33 cellular contexts compared by ENCODE assay signal in genomic region chr2:155840661-155841060, GRCh38.
"Had no signal": no experiment of that assay in that cellular context is flagged by ENCODE, and none has a peak within 500 bp of the region (broad histone marks: within the 10 kb centered on the region; RNA-seq: fewer than 3 reads in every experiment).

No MANE protein-coding gene starts in this region.

- H3K36me3 Mint-ChIP-seq: activated CD4-positive, alpha-beta memory T cell treated with anti-CD3 and anti-CD28 coated beads for 36 hours; activated CD8-positive, alpha-beta memory T cell treated with anti-CD3 and anti-CD28 coated beads, Interleukin-2, amount 10 ng/mL, durations not matched to agents 7 days and 5 days; activated naive CD4-positive, alpha-beta T cell treated with anti-CD3 and anti-CD28 coated beads, Interleukin-2, amount 10 ng/mL, durations not matched to agents 7 days and 5 days; activated naive CD4-positive, alpha-beta T cell treated with anti-CD3 and anti-CD28 coated beads, Interleukin-2, amount 50 U/mL, for 72 hours; activated naive CD8-positive, alpha-beta T cell treated with anti-CD3 and anti-CD28 coated beads, Interleukin-2, amount 10 ng/mL, durations not matched to agents 7 days and 5 days had no signal

- H3K9me3 Mint-ChIP-seq: activated CD4-positive, alpha-beta memory T cell treated with anti-CD3 and anti-CD28 coated beads for 36 hours; activated CD4-positive, alpha-beta T cell treated with anti-CD3 and anti-CD28 coated beads, Interleukin-2, amount 10 ng/mL, durations not matched to agents 24 days and 14 days; activated naive CD4-positive, alpha-beta T cell treated with anti-CD3 and anti-CD28 coated beads, Interleukin-2, amount 10 ng/mL, durations not matched to agents 7 days and 5 days; activated naive CD4-positive, alpha-beta T cell treated with anti-CD3 and anti-CD28 coated beads, Interleukin-2, amount 50 U/mL, for 72 hours; activated naive CD8-positive, alpha-beta T cell treated with anti-CD3 and anti-CD28 coated beads, Interleukin-2, amount 10 ng/mL, durations not matched to agents 7 days and 5 days; activated T-cell treated with anti-CD3 and anti-CD28 coated beads, Interleukin-2, amount 50 U/mL, for 24 hours; central memory CD8-positive, alpha-beta T cell; T-helper 2 cell treated with Interferon-gamma antibody and Interleukin-4, amounts not matched to agents 5 μg/mL and 100 μg/mL, for 36 hours had no signal

- H3K4me1 Mint-ChIP-seq: activated CD4-positive, alpha-beta T cell treated with anti-CD3 and anti-CD28 coated beads for 36 hours; activated CD4-positive, alpha-beta T cell treated with anti-CD3 and anti-CD28 coated beads, Interleukin-2, amount 10 ng/mL, durations not matched to agents 24 days and 14 days; activated CD8-positive, alpha-beta memory T cell treated with anti-CD3 and anti-CD28 coated beads, Interleukin-2, amount 10 ng/mL, durations not matched to agents 7 days and 5 days; activated naive CD4-positive, alpha-beta T cell treated with anti-CD3 and anti-CD28 coated beads, Interleukin-2, amount 10 ng/mL, durations not matched to agents 7 days and 5 days; activated naive CD8-positive, alpha-beta T cell treated with anti-CD3 and anti-CD28 coated beads, Interleukin-2, amount 10 ng/mL, durations not matched to agents 7 days and 5 days; central memory CD8-positive, alpha-beta T cell; T-helper 17 cell had no signal

- ATAC-seq: activated CD4-positive, alpha-beta T cell treated with anti-CD3 and anti-CD28 coated beads for 36 hours; activated CD8-positive, alpha-beta memory T cell treated with anti-CD3 and anti-CD28 coated beads, Interleukin-2, amount 10 ng/mL, durations not matched to agents 7 days and 5 days; activated CD8-positive, alpha-beta T cell treated with anti-CD3 and anti-CD28 coated beads, Interleukin-2, amount 10 ng/mL, durations not matched to agents 7 days and 5 days; activated naive CD4-positive, alpha-beta T cell treated with anti-CD3 and anti-CD28 coated beads, Interleukin-2, amount 50 U/mL, for 72 hours; activated T-cell treated with anti-CD3 and anti-CD28 coated beads, Interleukin-2, amount 50 U/mL, for 72 hours; effector memory CD8-positive, alpha-beta T cell; foreskin keratinocyte; gastroesophageal sphincter; heart right ventricle; T-helper 17 cell had no signal

- H3K27me3 ChIP-seq: brain microvascular endothelial cell, esophagus muscularis mucosa, foreskin keratinocyte, gastroesophageal sphincter had no signal

- H3K9me3 ChIP-seq: esophagus muscularis mucosa, gastroesophageal sphincter, heart right ventricle had no signal

- H3K27me3 Mint-ChIP-seq: activated CD4-positive, alpha-beta memory T cell treated with anti-CD3 and anti-CD28 coated beads for 36 hours; activated CD4-positive, alpha-beta T cell treated with anti-CD3 and anti-CD28 coated beads for 36 hours; activated CD4-positive, alpha-beta T cell treated with anti-CD3 and anti-CD28 coated beads, Interleukin-2, amount 10 ng/mL, durations not matched to agents 24 days and 14 days; activated CD8-positive, alpha-beta memory T cell treated with anti-CD3 and anti-CD28 coated beads, Interleukin-2, amount 10 ng/mL, durations not matched to agents 7 days and 5 days; activated naive CD4-positive, alpha-beta T cell treated with anti-CD3 and anti-CD28 coated beads, Interleukin-2, amount 10 ng/mL, durations not matched to agents 7 days and 5 days; activated naive CD8-positive, alpha-beta T cell treated with anti-CD3 and anti-CD28 coated beads, Interleukin-2, amount 10 ng/mL, durations not matched to agents 7 days and 5 days; activated T-cell treated with anti-CD3 and anti-CD28 coated beads, Interleukin-2, amount 50 U/mL, for 24 hours; central memory CD8-positive, alpha-beta T cell; effector memory CD8-positive, alpha-beta T cell; T-helper 17 cell had no signal

- H3K27ac Mint-ChIP-seq: activated CD4-positive, alpha-beta memory T cell treated with anti-CD3 and anti-CD28 coated beads for 36 hours; activated CD4-positive, alpha-beta T cell treated with anti-CD3 and anti-CD28 coated beads for 36 hours; activated CD4-positive, alpha-beta T cell treated with anti-CD3 and anti-CD28 coated beads, Interleukin-2, amount 10 ng/mL, durations not matched to agents 24 days and 14 days; activated CD8-positive, alpha-beta memory T cell treated with anti-CD3 and anti-CD28 coated beads, Interleukin-2, amount 10 ng/mL, durations not matched to agents 7 days and 5 days; activated CD8-positive, alpha-beta T cell treated with anti-CD3 and anti-CD28 coated beads, Interleukin-2, amount 10 ng/mL, durations not matched to agents 7 days and 5 days; activated naive CD4-positive, alpha-beta T cell treated with anti-CD3 and anti-CD28 coated beads, Interleukin-2, amount 10 ng/mL, durations not matched to agents 7 days and 5 days; activated naive CD4-positive, alpha-beta T cell treated with anti-CD3 and anti-CD28 coated beads, Interleukin-2, amount 50 U/mL, for 72 hours; activated naive CD8-positive, alpha-beta T cell treated with anti-CD3 and anti-CD28 coated beads, Interleukin-2, amount 10 ng/mL, durations not matched to agents 7 days and 5 days; activated T-cell treated with anti-CD3 and anti-CD28 coated beads, Interleukin-2, amount 50 U/mL, for 24 hours; activated T-cell treated with anti-CD3 and anti-CD28 coated beads, Interleukin-2, amount 50 U/mL, for 72 hours; effector memory CD8-positive, alpha-beta T cell; T-helper 17 cell; T-helper 2 cell treated with Interferon-gamma antibody and Interleukin-4, amounts not matched to agents 5 μg/mL and 100 μg/mL, for 36 hours had no signal

- H3K36me3 ChIP-seq: brain microvascular endothelial cell, esophagus muscularis mucosa, gastroesophageal sphincter, heart right ventricle, WERI-Rb-1 had no signal

- H3K4me3 ChIP-seq: coronary artery, esophagus muscularis mucosa, gastroesophageal sphincter, heart right ventricle had no signal

- H3K4me3 Mint-ChIP-seq: activated CD4-positive, alpha-beta memory T cell treated with anti-CD3 and anti-CD28 coated beads for 36 hours; activated CD4-positive, alpha-beta T cell treated with anti-CD3 and anti-CD28 coated beads for 36 hours; activated CD4-positive, alpha-beta T cell treated with anti-CD3 and anti-CD28 coated beads, Interleukin-2, amount 10 ng/mL, durations not matched to agents 24 days and 14 days; activated CD8-positive, alpha-beta memory T cell treated with anti-CD3 and anti-CD28 coated beads, Interleukin-2, amount 10 ng/mL, durations not matched to agents 7 days and 5 days; activated CD8-positive, alpha-beta T cell treated with anti-CD3 and anti-CD28 coated beads, Interleukin-2, amount 10 ng/mL, durations not matched to agents 7 days and 5 days; activated naive CD4-positive, alpha-beta T cell treated with anti-CD3 and anti-CD28 coated beads, Interleukin-2, amount 10 ng/mL, durations not matched to agents 7 days and 5 days; activated naive CD8-positive, alpha-beta T cell treated with anti-CD3 and anti-CD28 coated beads, Interleukin-2, amount 10 ng/mL, durations not matched to agents 7 days and 5 days; activated T-cell treated with anti-CD3 and anti-CD28 coated beads, Interleukin-2, amount 50 U/mL, for 24 hours; activated T-cell treated with anti-CD3 and anti-CD28 coated beads, Interleukin-2, amount 50 U/mL, for 72 hours; central memory CD8-positive, alpha-beta T cell; effector memory CD8-positive, alpha-beta T cell; T-helper 17 cell; T-helper 2 cell treated with Interferon-gamma antibody and Interleukin-4, amounts not matched to agents 5 μg/mL and 100 μg/mL, for 36 hours had no signal

- DNase-seq: activated CD4-positive, alpha-beta memory T cell treated with anti-CD3 and anti-CD28 coated beads for 36 hours; activated CD4-positive, alpha-beta T cell treated with anti-CD3 and anti-CD28 coated beads for 36 hours; activated CD4-positive, alpha-beta T cell treated with anti-CD3 and anti-CD28 coated beads, Interleukin-2, amount 10 ng/mL, durations not matched to agents 24 days and 14 days; activated CD4-positive, CD25-positive, alpha-beta regulatory T cell; activated CD4-positive, CD25-positive, alpha-beta regulatory T cell treated with anti-CD3 and anti-CD28 coated beads, Interleukin-2, amount 50 U/mL, for 72 hours; activated CD8-positive, alpha-beta memory T cell treated with anti-CD3 and anti-CD28 coated beads, Interleukin-2, amount 10 ng/mL, durations not matched to agents 7 days and 5 days; activated CD8-positive, alpha-beta memory T cell treated with anti-CD3 and anti-CD28 coated beads, Interleukin-2, amount 50 U/mL, for 4 hours; activated CD8-positive, alpha-beta T cell treated with anti-CD3 and anti-CD28 coated beads, Interleukin-2, amount 10 ng/mL, durations not matched to agents 7 days and 5 days; activated gamma-delta T cell; activated naive CD4-positive, alpha-beta T cell; activated naive CD4-positive, alpha-beta T cell treated with anti-CD3 and anti-CD28 coated beads, Interleukin-2, amount 10 ng/mL, durations not matched to agents 7 days and 5 days; activated naive CD8-positive, alpha-beta T cell treated with anti-CD3 and anti-CD28 coated beads, Interleukin-2, amount 10 ng/mL, durations not matched to agents 7 days and 5 days; activated T-cell treated with anti-CD3 and anti-CD28 coated beads, Interleukin-2, amount 50 U/mL, for 24 hours; activated T-cell treated with anti-CD3 and anti-CD28 coated beads, Interleukin-2, amount 50 U/mL, for 72 hours; amniotic stem cell; anterior cingulate cortex; brain microvascular endothelial cell; dermis blood vessel endothelial cell; effector CD4-positive, alpha-beta T cell; effector memory CD8-positive, alpha-beta T cell; erythroblast; foreskin keratinocyte; heart right ventricle; T-helper 1 cell; T-helper 17 cell; T1000; WERI-Rb-1 had no signal

- H3K27ac ChIP-seq: coronary artery, esophagus muscularis mucosa, foreskin keratinocyte, gastroesophageal sphincter, heart right ventricle, WERI-Rb-1 had no signal

- H3K4me1 ChIP-seq: esophagus muscularis mucosa, foreskin keratinocyte, gastroesophageal sphincter, heart right ventricle had no signal
